ENCODE assay signal across 10 cellular contexts in the genomic region with DNA sequence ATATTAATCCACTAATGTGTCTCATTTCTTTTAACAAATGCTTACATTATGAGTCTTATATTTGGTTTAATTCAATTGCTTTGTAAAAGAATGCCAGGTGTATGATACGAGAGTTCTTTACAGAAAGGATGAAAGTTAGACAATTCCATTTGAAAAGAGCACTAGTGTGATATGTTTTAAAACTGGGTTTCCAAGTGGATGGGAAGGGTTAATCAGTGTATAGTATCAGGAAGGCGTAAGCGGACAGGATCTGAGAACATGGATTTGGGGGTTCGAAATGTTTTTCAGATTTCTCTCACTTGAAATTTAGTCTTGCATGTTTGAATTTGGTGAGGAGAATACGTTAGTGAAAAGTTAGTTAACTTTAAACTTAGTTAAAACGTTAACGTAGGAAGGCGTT. TPM values are rescaled to one million over a fixed set of nuclear protein-coding genes. Genes with fewer than 3 reads are reported as not detected.
DNase-seq lines count a peak whose midpoint lies in the region; ATAC-seq, FAIRE-seq and TF ChIP-seq lines count a peak whose summit lies in the region.
"Had no signal": no experiment of that assay in that cellular context is flagged by ENCODE, and none has a peak within 500 bp of the region (broad histone marks: within the 10 kb centered on the region; RNA-seq: fewer than 3 reads in every experiment).

No MANE protein-coding gene starts in this region.

- H3K9me3 ChIP-seq in HEK293 (ENCODE audit: control insufficient read depth, insufficient read depth, low read depth, low read length) (no peaks in the 10 kb centered on the region), body of pancreas (no peaks in the 10 kb centered on the region), HepG2 (ENCODE audit: low read length) (no peaks in the 10 kb centered on the region), stomach smooth muscle (ENCODE audit: control insufficient read depth in 2 of 2, low read length in 2 of 2) (no peaks in the 10 kb centered on the region)
- H3K9me3 ChIP-seq: mucosa of descending colon had no signal

- H3K4me3 ChIP-seq in HEK293 (ENCODE audit: low read depth, low read length) (peak overlapping the region; percentile 86), body of pancreas (peak overlapping the region in 1 of 2 donors; percentile 85), HepG2 (replicated peaks in 1 of 3; ENCODE audit: insufficient read depth in 1 of 3, low read depth in 2 of 3, low read length in 3 of 3) (peak overlapping the region; percentile 81 to 99 (median 90); a peak in 5 of 6 replicates), stomach smooth muscle (ENCODE audit: low read length in 2 of 2) (peak overlapping the region; percentile 97 to 98)
- H3K4me3 ChIP-seq: mucosa of descending colon had no signal

- no peak for TF ChIP-seq CTCF in HEK293 (tag by site-specific recombination; IDR thresholded peaks at IDR 0.05)
- TF ChIP-seq CTCF in body of pancreas (IDR thresholded peaks at IDR 0.05) = no peak
- no peak for TF ChIP-seq CTCF in HepG2 (CRISPR knock-in tag; IDR thresholded peaks at IDR 0.05)

- 14 to 42% methylated on average over 8 of the region's 8 CpGs for WGBS in body of pancreas, 2 donors
- WGBS in HepG2 (ENCODE audit: low lambda C conversion rate) = 59% methylated on average over 8 of the region's 8 CpGs

- FAIRE-seq in HepG2 (lab: Jason Lieb, UNC) = no peak

- H3K9ac ChIP-seq in HepG2 (ENCODE audit: insufficient read depth, low read depth, low read length) (peak overlapping the region; percentile 79), stomach smooth muscle (ENCODE audit: low read length in 2 of 2) (peak overlapping the region; percentile 83 to 95)

- POLR2A ChIA-PET in HEK293 (lab: Yijun Ruan, JAX) (interaction anchor here (1.0 to 3.2 kb wide), 9 partner anchors 14 to 531 kb away, joined by 3 to 14 read pairs (median 4); a partner anchor contains a TSS), HepG2 (lab: Yijun Ruan, JAX) (no interaction called here)

- H3K27me3 ChIP-seq in body of pancreas (no peaks in the 10 kb centered on the region), HepG2 (ENCODE audit: control insufficient read depth in 1 of 2, insufficient read depth in 2 of 2, low read length in 2 of 2) (no peaks in the 10 kb centered on the region; a peak in 1 of 5 replicates), stomach smooth muscle (ENCODE audit: control insufficient read depth in 1 of 2, insufficient read depth in 2 of 2, low read length in 2 of 2) (no peaks in the 10 kb centered on the region)

- H3K36me3 ChIP-seq in HEK293 (ENCODE audit: control insufficient read depth in 2 of 2, insufficient read depth in 1 of 2, low read length in 2 of 2) (peaks cover 0 to 23% of the 10 kb centered on the region in 2 experiments; a peak in 2 of 3 replicates), body of pancreas (replicated peaks in 1 of 2; ENCODE audit: insufficient read depth in 1 of 2, low read depth in 2 of 2) (peaks cover 0 to 3% of the 10 kb centered on the region in 2 donors), HepG2 (replicated peaks in 1 of 2; ENCODE audit: control insufficient read depth in 1 of 2, insufficient read depth in 2 of 2, low read length in 2 of 2) (peaks cover 4 to 24% of the 10 kb centered on the region in 2 experiments; a peak in 3 of 5 replicates), stomach smooth muscle (ENCODE audit: control insufficient read depth in 2 of 2, insufficient read depth in 2 of 2, low read length in 2 of 2) (peaks cover 4% of the 10 kb centered on the region in 2 donors)

- no peak for TF ChIP-seq POLR2A in body of pancreas (IDR thresholded peaks at IDR 0.05)
- no peak for TF ChIP-seq POLR2A in HepG2 (IDR thresholded peaks at IDR 0.05; ENCODE audit: insufficient read depth in 1 of 2, low read depth in 2 of 2, low read length in 2 of 2)

- CTCF ChIA-PET in HEK293 (lab: Yijun Ruan, JAX) (interaction anchor here (1.0 to 1.2 kb wide), 2 partner anchors 219 to 220 kb away, joined by 4 to 5 read pairs; no protein-coding TSS in a partner anchor), HepG2 (lab: Yijun Ruan, JAX; ENCODE audit: low intra/inter-chr PET ratio, low total read pairs) (no interaction called here)

- no peak for TF ChIP-seq RAD21 in HepG2 (CRISPR knock-in tag; IDR thresholded peaks at IDR 0.05)

- H3K79me2 ChIP-seq in HepG2 (ENCODE audit: insufficient read depth, low read length) = peaks cover 68% of the 10 kb centered on the region

- intact Hi-C loops in body of pancreas (cut with DNase I) = no loop called here
- intact Hi-C loops in HepG2 (cut with micrococcal nuclease; ENCODE audit: unreplicated experiment) = loop anchor here (2.0 to 10.0 kb wide), 2 partner anchors 152 to 220 kb away; no protein-coding TSS in a partner anchor

- H4K20me1 ChIP-seq in HepG2 (ENCODE audit: insufficient read depth, low read length) = peaks cover 48% of the 10 kb centered on the region

- no peak for DNase-seq in body of pancreas
- no peak for DNase-seq in HepG2 (ENCODE audit: low spot score)
- DNase-seq in NCI-H1694 treated with DMSO at 0.1 percent for 48 hours (lab: John Stamatoyannopoulos, UW) = no peak
- no peak for DNase-seq in DMS79 treated with DMSO at 0.1 percent for 48 hours (lab: John Stamatoyannopoulos, UW)
- DNase-seq in HCEC 1CT = no peak
- DNase-seq: NCI-H1048 had no signal

- H2AFZ ChIP-seq in HepG2 (ENCODE audit: low read length) = no peak overlapping the region

- in situ Hi-C loops in HepG2 (cut with HindIII; ENCODE audit: extremely low pct_ligation_motif_present, low pct_unique_long_range_greater_than_20kb) = loop anchor here (5.0 kb wide), 1 partner anchor 219 kb away; no protein-coding TSS in a partner anchor

- peaks cover 24% of the 10 kb centered on the region for H3K4me1 ChIP-seq in HEK293 (ENCODE audit: control insufficient read depth, insufficient read depth, low read length)
- H3K4me1 ChIP-seq in body of pancreas = peaks cover 46% of the 10 kb centered on the region
- H3K4me1 ChIP-seq in HepG2 (ENCODE audit: insufficient read depth, low read length) = peaks cover 51% of the 10 kb centered on the region
- peaks cover 21% of the 10 kb centered on the region for H3K4me1 ChIP-seq in stomach smooth muscle (ENCODE audit: control insufficient read depth, insufficient read depth, low read length)

- peak overlapping the region; percentile 94 for H3K4me2 ChIP-seq in HepG2 (ENCODE audit: low read depth, low read length)

- ATAC-seq in body of pancreas = no peak
- ATAC-seq in HepG2 = no peak
- no peak for ATAC-seq in HG02623 (IDR thresholded peaks at IDR 0.05; ENCODE audit: unreplicated experiment)

- no peak overlapping the region for H3K27ac ChIP-seq in HEK293 (ENCODE audit: extremely low read depth, low read depth, low read length)
- H3K27ac ChIP-seq in body of pancreas = peak overlapping the region in 3 of 4 donors; percentile 97 to 99 (median 99)
- peak overlapping the region; percentile 59 for H3K27ac ChIP-seq in HepG2 (ENCODE audit: extremely low read length, insufficient read depth, low read length)
- peak overlapping the region; percentile 99 for H3K27ac ChIP-seq in stomach smooth muscle (ENCODE audit: low read length)

- no TSS peak for BruUV-seq in HepG2 (replicated peaks; lab: Mats Ljungman, UMichigan)

- TF ChIP-seq EP300 in HepG2 (IDR thresholded peaks at IDR 0.05; ENCODE audit: low read depth in 2 of 2, low read length in 2 of 2) (no peak), HepG2 (CRISPR knock-in tag; IDR thresholded peaks at IDR 0.05; ENCODE audit: borderline replicate concordance) (no peak)

TF ChIP-seq in HEK293, 187 proteins besides CTCF, POLR2A, EP300 and RAD21 (continues in another document):
- TF ChIP-seq ZNF266 (tag by site-specific recombination; IDR thresholded peaks at IDR 0.05; ENCODE audit: low read depth) (no peak), GFI1B (tag by site-specific recombination; IDR thresholded peaks at IDR 0.05) (no peak)

TF ChIP-seq in HepG2, 621 proteins besides CTCF, POLR2A, EP300 and RAD21 (continues in another document):
- no peak for TF ChIP-seq NR3C1 (CRISPR knock-in tag; IDR thresholded peaks at IDR 0.05)
- TF ChIP-seq ZNF652 (CRISPR knock-in tag; IDR thresholded peaks at IDR 0.05; ENCODE audit: borderline replicate concordance, low read depth) = peak; percentile 77

RNA-seq across cellular contexts. Expression of a gene that starts 2.6 kb away (rescaled TPM):
- 10 to 100 TPM; 62.8 to 69.5 TPM for total RNA-seq in body of pancreas
- 16.0 and 16.9 TPM in 2 replicates for total RNA-seq in HepG2 (2016; rRNA removed; fragmentation: Illumina TruSeq; extraction: Trizol)
- total RNA-seq in HepG2 (2016; cell fraction: cytosol; rRNA removed; fragmentation: Illumina TruSeq; extraction: Trizol; ENCODE audit: low read depth) = 32.6 and 35.1 TPM in 2 replicates
- total RNA-seq in HepG2 (2016; cell fraction: insoluble cytoplasmic fraction; rRNA removed; fragmentation: Illumina TruSeq; extraction: Trizol) = 15.7 and 15.9 TPM in 2 replicates
- total RNA-seq in HepG2 (2016; cell fraction: membrane; rRNA removed; fragmentation: Illumina TruSeq; extraction: Trizol) = 26.2 and 29.7 TPM in 2 replicates
- 14.0 and 14.8 TPM in 2 replicates for total RNA-seq in HepG2 (2016; cell fraction: nucleus; rRNA removed; fragmentation: Illumina TruSeq; extraction: Trizol)
- polyA plus RNA-seq in HepG2 (2011; rRNA removed) = 21.3 and 22.5 TPM in 2 replicates
- polyA plus RNA-seq in HepG2 (2011; cell fraction: cytosol; rRNA removed) = 14.1 and 14.6 TPM in 2 replicates
- polyA plus RNA-seq in HepG2 (2011; cell fraction: nucleus; rRNA removed) = 17.2 and 17.5 TPM in 2 replicates
- polyA plus RNA-seq in HepG2 (2012) = 16.0 and 18.2 TPM in 2 replicates
- 0.35 and 0.42 TPM in 2 replicates for polyA plus RNA-seq in HepG2 (2016; cell fraction: cytosol; fragmentation: Illumina TruSeq; extraction: Trizol; ENCODE audit: low read depth)
- 11.8 and 12.6 TPM in 2 replicates for polyA plus RNA-seq in HepG2 (2016; cell fraction: insoluble cytoplasmic fraction; fragmentation: Illumina TruSeq; extraction: Trizol; ENCODE audit: low read depth)
- 1.3 and 1.4 TPM in 2 replicates for polyA plus RNA-seq in HepG2 (2016; cell fraction: membrane; fragmentation: Illumina TruSeq; extraction: Trizol; ENCODE audit: low read depth)
- polyA plus RNA-seq in HepG2 (2016; cell fraction: nucleus; fragmentation: Illumina TruSeq; extraction: Trizol; ENCODE audit: insufficient read depth, low read depth) = 10.9 and 12.0 TPM in 2 replicates
- polyA minus RNA-seq in HepG2 (2011; rRNA and poly(A)+ RNA removed; ENCODE audit: low replicate concordance) = 76.4 and 181 TPM in 2 replicates
- polyA minus RNA-seq in HepG2 (2011; cell fraction: cytosol; rRNA and poly(A)+ RNA removed) = 34.7 and 39.1 TPM in 2 replicates
- polyA minus RNA-seq in HepG2 (2011; cell fraction: nucleus; rRNA and poly(A)+ RNA removed) = 43.9 and 53.5 TPM in 2 replicates
